In genomic region chr3:66425566-66425965, GRCh38 we compare ENCODE assay signal across 22 cellular contexts.
A peak's percentile ranks its signal among the peaks of the same experiment; 100 is the strongest.
DNase-seq lines count a peak whose midpoint lies in the region; ATAC-seq and TF ChIP-seq lines count a peak whose summit lies in the region.
"Had no signal": no experiment of that assay in that cellular context is flagged by ENCODE, and none has a peak within 500 bp of the region (broad histone marks: within the 10 kb centered on the region; RNA-seq: fewer than 3 reads in every experiment).

No MANE protein-coding gene starts in this region.

- H3K36me3 ChIP-seq in thyroid gland, result no peaks in the 10 kb centered on the region

- peaks cover 28% of the 10 kb centered on the region for H3K9me3 Mint-ChIP-seq in activated naive CD4-positive, alpha-beta T cell treated with anti-CD3 and anti-CD28 coated beads, Interleukin-2, amount 10 ng/mL, durations not matched to agents 7 days and 5 days
- peaks cover 14% of the 10 kb centered on the region for H3K9me3 Mint-ChIP-seq in neural crest cell
- H3K9me3 Mint-ChIP-seq in T-helper 2 cell treated with Interferon-gamma antibody and Interleukin-4, amounts not matched to agents 5 μg/mL and 100 μg/mL, for 36 hours, result peaks cover 32% of the 10 kb centered on the region

- H3K4me3 ChIP-seq in coronary artery (peak overlapping the region; percentile 0), thyroid gland (replicated peaks in 1 of 3) (no peak overlapping the region)
- H3K4me3 ChIP-seq: BLaER1 had no signal

- peak overlapping the region; percentile 6 for H3K27ac Mint-ChIP-seq in activated naive CD4-positive, alpha-beta T cell treated with anti-CD3 and anti-CD28 coated beads, Interleukin-2, amount 10 ng/mL, durations not matched to agents 7 days and 5 days
- H3K27ac Mint-ChIP-seq in neural crest cell (ENCODE audit: unreplicated experiment), result peak overlapping the region; percentile 54
- no peak overlapping the region for H3K27ac Mint-ChIP-seq in T-helper 2 cell treated with Interferon-gamma antibody and Interleukin-4, amounts not matched to agents 5 μg/mL and 100 μg/mL, for 36 hours
- H3K27ac Mint-ChIP-seq: activated CD8-positive, alpha-beta T cell treated with anti-CD3 and anti-CD28 coated beads for 36 hours; T-helper 17 cell had no signal

- TF ChIP-seq POLR2A in thyroid gland (IDR thresholded peaks at IDR 0.05), result no peak

- H3K27ac ChIP-seq in coronary artery (peak overlapping the region in 1 of 2 donors; percentile 26), thyroid gland (peak overlapping the region; percentile 18 to 41 (median 33))
- H3K27ac ChIP-seq: BLaER1 had no signal

- CTCF ChIA-PET in activated naive CD4-positive, alpha-beta T cell treated with anti-CD3 and anti-CD28 coated beads, Interleukin-2, amount 10 ng/mL, durations not matched to agents 7 days and 5 days (lab: Charles Lee), result interaction anchor here (1.1 kb wide), 1 partner anchor 17 kb away, joined by 3 read pairs; no protein-coding TSS in a partner anchor
- CTCF ChIA-PET in GM10248 (lab: Yijun Ruan, JAX), result interaction anchor here (0.9 to 3.0 kb wide), 6 partner anchors 9 to 397 kb away, joined by 3 to 15 read pairs (median 4); no protein-coding TSS in a partner anchor

- H3K4me3 Mint-ChIP-seq in activated naive CD4-positive, alpha-beta T cell treated with anti-CD3 and anti-CD28 coated beads, Interleukin-2, amount 10 ng/mL, durations not matched to agents 7 days and 5 days, result no peak overlapping the region
- H3K4me3 Mint-ChIP-seq in neural crest cell, result no peak overlapping the region
- no peak overlapping the region for H3K4me3 Mint-ChIP-seq in T-helper 2 cell treated with Interferon-gamma antibody and Interleukin-4, amounts not matched to agents 5 μg/mL and 100 μg/mL, for 36 hours
- H3K4me3 Mint-ChIP-seq: activated CD8-positive, alpha-beta T cell treated with anti-CD3 and anti-CD28 coated beads for 36 hours; activated naive CD8-positive, alpha-beta T cell treated with anti-CD3 and anti-CD28 coated beads, Interleukin-2, amount 50 U/mL, for 24 hours; activated T-cell treated with anti-CD3 and anti-CD28 coated beads, Interleukin-2, amount 50 U/mL, for 4 hours; central memory CD8-positive, alpha-beta T cell; T-helper 17 cell had no signal

- H3K27me3 Mint-ChIP-seq in activated naive CD4-positive, alpha-beta T cell treated with anti-CD3 and anti-CD28 coated beads, Interleukin-2, amount 10 ng/mL, durations not matched to agents 7 days and 5 days, result no peaks in the 10 kb centered on the region
- H3K27me3 Mint-ChIP-seq in neural crest cell (ENCODE audit: low read depth), result no peaks in the 10 kb centered on the region
- no peaks in the 10 kb centered on the region for H3K27me3 Mint-ChIP-seq in T-helper 2 cell treated with Interferon-gamma antibody and Interleukin-4, amounts not matched to agents 5 μg/mL and 100 μg/mL, for 36 hours (ENCODE audit: low read depth)
- H3K27me3 Mint-ChIP-seq: activated CD8-positive, alpha-beta T cell treated with anti-CD3 and anti-CD28 coated beads for 36 hours; activated naive CD8-positive, alpha-beta T cell treated with anti-CD3 and anti-CD28 coated beads, Interleukin-2, amount 50 U/mL, for 24 hours; central memory CD8-positive, alpha-beta T cell; T-helper 17 cell had no signal

- H3K27me3 ChIP-seq in thyroid gland, result no peaks in the 10 kb centered on the region
- H3K27me3 ChIP-seq: BLaER1 had no signal

- no peak for DNase-seq in activated naive CD4-positive, alpha-beta T cell treated with anti-CD3 and anti-CD28 coated beads, Interleukin-2, amount 10 ng/mL, durations not matched to agents 7 days and 5 days
- DNase-seq in activated naive CD4-positive, alpha-beta T cell treated with Interleukin-2 at 50 U/mL for 16 hours, result no peak
- DNase-seq in coronary artery (ENCODE audit: low spot score) (no peak), neural crest cell (ENCODE audit: low read depth, low spot score) (no peak), thyroid gland (no peak), GM10248 (ENCODE audit: extremely low spot score) (no peak)
- DNase-seq in T-helper 2 cell treated with Interferon-gamma antibody and Interleukin-4, amounts not matched to agents 5 μg/mL and 100 μg/mL, for 36 hours (ENCODE audit: low spot score), result no peak
- DNase-seq: activated CD8-positive, alpha-beta T cell treated with anti-CD3 and anti-CD28 coated beads for 36 hours; activated naive CD8-positive, alpha-beta T cell treated with anti-CD3 and anti-CD28 coated beads, Interleukin-2, amount 50 U/mL, for 24 hours; activated T-cell treated with anti-CD3 and anti-CD28 coated beads, Interleukin-2, amount 50 U/mL, for 4 hours; effector memory CD4-positive, alpha-beta T cell; GDM1; Kasumi-1; NCI-H1105; NCI-H2081 treated with DMSO at 0.1 percent for 48 hours; NCI-H526; SIG-M5; stimulated activated CD4-positive, alpha-beta T cell treated with anti-CD3 and anti-CD28 coated beads, Interleukin-2, amount 100 ng/mL, for 24 hours; T-helper 17 cell had no signal

- ATAC-seq in HG02852 (IDR thresholded peaks at IDR 0.05; ENCODE audit: unreplicated experiment), result no peak
- ATAC-seq: activated CD8-positive, alpha-beta T cell treated with anti-CD3 and anti-CD28 coated beads for 36 hours; activated naive CD8-positive, alpha-beta T cell treated with anti-CD3 and anti-CD28 coated beads, Interleukin-2, amount 50 U/mL, for 24 hours; activated T-cell treated with anti-CD3 and anti-CD28 coated beads, Interleukin-2, amount 50 U/mL, for 4 hours; T-helper 17 cell had no signal

- intact Hi-C loops in thyroid gland (cut with DNase I), result no loop called here

- H3K4me1 Mint-ChIP-seq in activated naive CD4-positive, alpha-beta T cell treated with anti-CD3 and anti-CD28 coated beads, Interleukin-2, amount 10 ng/mL, durations not matched to agents 7 days and 5 days, result no peaks in the 10 kb centered on the region
- peaks cover 64% of the 10 kb centered on the region for H3K4me1 Mint-ChIP-seq in neural crest cell
- H3K4me1 Mint-ChIP-seq in T-helper 2 cell treated with Interferon-gamma antibody and Interleukin-4, amounts not matched to agents 5 μg/mL and 100 μg/mL, for 36 hours (ENCODE audit: low read depth), result peaks cover 16% of the 10 kb centered on the region

- H3K4me1 ChIP-seq in thyroid gland, result peaks cover 39 to 54% of the 10 kb centered on the region in 2 donors

- 88 to 95% methylated on average over 6 of the region's 6 CpGs for whole genome bisulfite sequencing in thyroid gland, 2 donors

- TF ChIP-seq CTCF in coronary artery (IDR thresholded peaks at IDR 0.05) (no peak), neural crest cell (conservative IDR thresholded peaks at IDR 0.05) (no peak), thyroid gland (IDR thresholded peaks at IDR 0.05) (no peak), GM10248 (IDR thresholded peaks at IDR 0.05; ENCODE audit: control extremely low read depth, extremely low read depth, low read depth, missing control alignments) (no peak)

- POLR2A ChIA-PET in GM10248 (lab: Yijun Ruan, JAX), result no interaction called here

- H3K36me3 Mint-ChIP-seq in activated naive CD4-positive, alpha-beta T cell treated with anti-CD3 and anti-CD28 coated beads, Interleukin-2, amount 10 ng/mL, durations not matched to agents 7 days and 5 days, result peaks cover 36% of the 10 kb centered on the region
- H3K36me3 Mint-ChIP-seq in neural crest cell (ENCODE audit: low read depth), result peaks cover 60% of the 10 kb centered on the region
- peaks cover 45% of the 10 kb centered on the region for H3K36me3 Mint-ChIP-seq in T-helper 2 cell treated with Interferon-gamma antibody and Interleukin-4, amounts not matched to agents 5 μg/mL and 100 μg/mL, for 36 hours (ENCODE audit: low read depth)

- no peaks in the 10 kb centered on the region for H3K9me3 ChIP-seq in thyroid gland
